ENCODE assay signal across 9 cellular contexts in the genomic region with DNA sequence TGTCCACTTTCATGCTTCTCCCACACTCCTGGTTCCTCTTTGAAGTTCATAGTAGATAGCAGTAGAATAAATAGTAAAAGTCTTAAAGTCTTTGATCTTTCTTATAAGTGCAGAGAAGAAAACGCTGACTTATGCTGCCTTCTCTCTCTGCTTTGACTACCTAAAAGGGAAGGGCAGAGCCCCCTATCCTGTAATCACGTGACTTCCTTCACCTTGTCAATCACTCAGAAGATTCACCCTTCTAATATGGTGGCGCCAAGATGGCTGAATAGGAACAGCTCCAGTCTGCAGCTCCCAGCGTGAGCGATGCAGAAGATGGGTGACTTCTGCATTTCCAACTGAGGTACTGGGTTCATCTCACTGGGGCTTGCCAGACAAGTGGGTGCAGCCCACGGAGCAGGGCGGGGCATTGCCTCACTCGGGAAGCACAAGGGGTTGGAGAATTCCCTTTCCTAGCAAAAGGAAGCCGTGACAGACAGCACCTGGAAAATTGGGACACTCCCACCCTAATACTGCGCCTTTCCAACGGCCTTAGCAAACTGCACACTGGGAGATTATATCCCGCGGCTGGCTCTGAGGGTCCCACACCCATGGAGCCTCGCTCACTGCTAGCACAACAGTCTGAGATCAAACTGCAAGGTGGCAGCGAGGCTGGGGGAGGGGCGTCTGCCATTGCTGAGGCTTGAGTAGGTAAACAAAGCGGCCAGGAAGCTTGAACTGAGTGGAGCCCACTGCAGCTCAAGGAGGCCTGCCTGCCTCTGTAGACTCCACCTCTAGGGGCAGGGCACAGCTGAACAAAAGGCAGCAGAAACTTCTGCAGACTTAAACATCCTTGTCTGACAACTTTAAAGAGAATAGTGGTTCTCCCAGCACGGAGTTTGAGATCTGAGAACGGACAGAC. TPM values are rescaled to one million over a fixed set of nuclear protein-coding genes. Genes with fewer than 3 reads are reported as not detected.
DNase-seq lines count a peak whose midpoint lies in the region; ATAC-seq and TF ChIP-seq lines count a peak whose summit lies in the region.
"Not testable (repeated sequence)": the region's sequence is repeated elsewhere in the genome, so short reads cannot be mapped to it uniquely, and the experiment has no call there.
"Had no signal": no experiment of that assay in that cellular context is flagged by ENCODE, and none has a peak within 500 bp of the region (broad histone marks: within the 10 kb centered on the region; RNA-seq: fewer than 3 reads in every experiment).

No MANE protein-coding gene starts in this region.

- not testable (repeated sequence) for H3K36me3 Mint-ChIP-seq in HFFc6 (ENCODE audit: low read depth); activated CD4-positive, alpha-beta T cell treated with anti-CD3 and anti-CD28 coated beads for 36 hours (ENCODE audit: low read depth); activated T-helper 17 cell treated with anti-CD3 and anti-CD28 coated beads, Interleukin-2, amount 50 U/mL, for 72 hours (ENCODE audit: low read depth)

- H3K9ac ChIP-seq in neuronal stem cell (ENCODE audit: low read depth, low read length, poor library complexity), result not testable (repeated sequence)

- not testable (repeated sequence) for H3K18ac ChIP-seq in neuronal stem cell (ENCODE audit: low read length)

- peaks cover 22% of the 10 kb centered on the region for H3K4me1 Mint-ChIP-seq in HFFc6 (ENCODE audit: low read depth)
- H3K4me1 Mint-ChIP-seq in activated CD4-positive, alpha-beta T cell treated with anti-CD3 and anti-CD28 coated beads for 36 hours, result peaks cover 38% of the 10 kb centered on the region
- H3K4me1 Mint-ChIP-seq in activated T-helper 17 cell treated with anti-CD3 and anti-CD28 coated beads, Interleukin-2, amount 50 U/mL, for 72 hours, result peaks cover 13% of the 10 kb centered on the region

- not testable (repeated sequence) for H2BK5ac ChIP-seq in neuronal stem cell (ENCODE audit: low read length)

- peaks cover 0 to 28% (median 2%) of the 10 kb centered on the region in 3 experiments for H3K27me3 ChIP-seq in neuronal stem cell (ENCODE audit: control insufficient read depth in 3 of 3, insufficient read depth in 3 of 3, low read depth in 1 of 3, low read length in 3 of 3)

- H3K36me3 ChIP-seq in neuronal stem cell (replicated peaks in 1 of 2; ENCODE audit: control insufficient read depth in 2 of 2, insufficient read depth in 2 of 2, low read length in 2 of 2), result not testable (repeated sequence)

- H3K4me1 ChIP-seq in neuronal stem cell (ENCODE audit: control insufficient read depth in 2 of 2, insufficient read depth in 1 of 2, low read depth in 1 of 2, low read length in 2 of 2), result not testable (repeated sequence)

- not testable (repeated sequence) for H3K4me3 ChIP-seq in neuronal stem cell (ENCODE audit: low read length in 2 of 2)

- DNase-seq in HFFc6; activated CD4-positive, alpha-beta T cell treated with anti-CD3 and anti-CD28 coated beads for 36 hours; neuronal stem cell (ENCODE audit: low spot score): not testable (repeated sequence)
- DNase-seq in caudate nucleus (lab: John Stamatoyannopoulos, UW), result peak in 40 of 61 donors; percentile 12 to 92 (median 47)

- CTCF ChIA-PET in activated CD4-positive, alpha-beta T cell treated with anti-CD3 and anti-CD28 coated beads for 36 hours (lab: Charles Lee), result interaction anchor here (0.7 kb wide), 1 partner anchor 401 kb away, joined by 4 read pairs; no protein-coding TSS in a partner anchor

- not testable (repeated sequence) for H4K8ac ChIP-seq in neuronal stem cell (ENCODE audit: low read depth, low read length)

- not testable (repeated sequence) for H2BK12ac ChIP-seq in neuronal stem cell (ENCODE audit: low read length)

- POLR2A ChIA-PET in activated CD4-positive, alpha-beta T cell treated with anti-CD3 and anti-CD28 coated beads for 36 hours (lab: Charles Lee), result not testable (repeated sequence)

- H3K27me3 Mint-ChIP-seq in HFFc6 (ENCODE audit: insufficient read depth), result peaks cover 28% of the 10 kb centered on the region
- H3K27me3 Mint-ChIP-seq in activated CD4-positive, alpha-beta T cell treated with anti-CD3 and anti-CD28 coated beads for 36 hours; activated T-helper 17 cell treated with anti-CD3 and anti-CD28 coated beads, Interleukin-2, amount 50 U/mL, for 72 hours: not testable (repeated sequence)

- H3K23ac ChIP-seq in neuronal stem cell (ENCODE audit: low read depth, low read length, poor library complexity), result not testable (repeated sequence)

- not testable (repeated sequence) for ATAC-seq in activated CD4-positive, alpha-beta T cell treated with anti-CD3 and anti-CD28 coated beads for 36 hours; activated T-helper 17 cell treated with anti-CD3 and anti-CD28 coated beads, Interleukin-2, amount 50 U/mL, for 72 hours (replicated peaks)

- WGBS in neuronal stem cell (ENCODE audit: extremely low coverage in 2 of 2, insufficient read length in 2 of 2, insufficient replicate concordance in 1 of 2), 2 donors, result no CpG with 5 or more reads among the region's 19 CpGs

- H3K4me2 ChIP-seq in neuronal stem cell (ENCODE audit: insufficient read depth, low read length, poor library complexity, severe bottlenecking), result not testable (repeated sequence)

- TF ChIP-seq CTCF in HFFc6 (IDR thresholded peaks at IDR 0.05), result peak; percentile 21; the same call in 1 of the 2 replicates

- H2AFZ ChIP-seq in neuronal stem cell (ENCODE audit: low read length), result peak overlapping the region; percentile 45

- H3K4ac ChIP-seq in neuronal stem cell (ENCODE audit: low read length), result not testable (repeated sequence)

- H3K27ac ChIP-seq in caudate nucleus (ENCODE audit: low read depth, low read length); neuronal stem cell (replicated peaks; ENCODE audit: low read length): not testable (repeated sequence)

- not testable (repeated sequence) for H3K27ac Mint-ChIP-seq in HFFc6; activated T-helper 17 cell treated with anti-CD3 and anti-CD28 coated beads, Interleukin-2, amount 50 U/mL, for 72 hours
- peak overlapping the region; percentile 2 for H3K27ac Mint-ChIP-seq in activated CD4-positive, alpha-beta T cell treated with anti-CD3 and anti-CD28 coated beads for 36 hours

- H3K9me3 Mint-ChIP-seq in HFFc6; activated CD4-positive, alpha-beta T cell treated with anti-CD3 and anti-CD28 coated beads for 36 hours (ENCODE audit: low read depth); activated T-helper 17 cell treated with anti-CD3 and anti-CD28 coated beads, Interleukin-2, amount 50 U/mL, for 72 hours: not testable (repeated sequence)

- intact Hi-C loops in activated CD4-positive, alpha-beta T cell treated with anti-CD3 and anti-CD28 coated beads for 36 hours (cut with DNase I, micrococcal nuclease), result not testable (repeated sequence)

- H3K14ac ChIP-seq in neuronal stem cell (ENCODE audit: low read length), result not testable (repeated sequence)

- not testable (repeated sequence) for H3K4me3 Mint-ChIP-seq in HFFc6; activated CD4-positive, alpha-beta T cell treated with anti-CD3 and anti-CD28 coated beads for 36 hours
- peak overlapping the region; percentile 70 for H3K4me3 Mint-ChIP-seq in activated T-helper 17 cell treated with anti-CD3 and anti-CD28 coated beads, Interleukin-2, amount 50 U/mL, for 72 hours

- not testable (repeated sequence) for H2BK120ac ChIP-seq in neuronal stem cell (ENCODE audit: low read depth, low read length)

- not testable (repeated sequence) for H4K91ac ChIP-seq in neuronal stem cell (ENCODE audit: low read depth, low read length, poor library complexity)

- not testable (repeated sequence) for H2AK5ac ChIP-seq in neuronal stem cell (ENCODE audit: low read depth, low read length)

- not testable (repeated sequence) for H2BK15ac ChIP-seq in neuronal stem cell (ENCODE audit: low read length)

- H3K79me1 ChIP-seq in neuronal stem cell (ENCODE audit: low read depth, low read length), result not testable (repeated sequence)

- not testable (repeated sequence) for H3K9me3 ChIP-seq in neuronal stem cell (replicated peaks in 1 of 2; ENCODE audit: control insufficient read depth in 2 of 2, insufficient read depth in 1 of 2, low read depth in 1 of 2, low read length in 2 of 2)

RNA-seq across cellular contexts. Expression of a gene that starts 9.1 kb away (rescaled TPM):
- total RNA-seq in HFFc6 (2021; fragmentation: NEBNext Ultra II Directional; extraction: Animal tissue kit (Norgen Biotek cat#: 25700)), result under 1 TPM; 0.35 to 0.89 (median 0.56) TPM
- total RNA-seq in activated CD4-positive, alpha-beta T cell treated with anti-CD3 and anti-CD28 coated beads for 36 hours, result under 1 TPM in 1 of 2 experiments, not detected in 1; 0.32 TPM
- not detected for total RNA-seq in activated T-helper 17 cell treated with anti-CD3 and anti-CD28 coated beads, Interleukin-2, amount 50 U/mL, for 72 hours
- polyA plus RNA-seq in neuronal stem cell (2013, experiment 1 of 2), result 0.29 TPM
- polyA plus RNA-seq in neuronal stem cell (2013, experiment 2 of 2), result 0.15 TPM
- total RNA-seq: Caco-2, Right ventricle myocardium inferior had no signal
- polyA plus RNA-seq: CD14-positive monocyte had no signal

RNA-seq across cellular contexts. Expression of a gene that starts 13.5 kb away (rescaled TPM):
- total RNA-seq in HFFc6 (2021; fragmentation: NEBNext Ultra II Directional; extraction: Animal tissue kit (Norgen Biotek cat#: 25700)), result not detected
- total RNA-seq in activated CD4-positive, alpha-beta T cell treated with anti-CD3 and anti-CD28 coated beads for 36 hours, result not detected
- not detected for total RNA-seq in activated T-helper 17 cell treated with anti-CD3 and anti-CD28 coated beads, Interleukin-2, amount 50 U/mL, for 72 hours
- 0.24 TPM for polyA plus RNA-seq in neuronal stem cell (2013, experiment 1 of 2)
- polyA plus RNA-seq in neuronal stem cell (2013, experiment 2 of 2), result 0.10 TPM
- total RNA-seq: Caco-2, SK-MEL-5 had no signal
- polyA plus RNA-seq: CD14-positive monocyte had no signal

RNA-seq across cellular contexts. Expression of a gene that starts 32.0 kb away (rescaled TPM):
- not detected for total RNA-seq in HFFc6 (2021; fragmentation: NEBNext Ultra II Directional; extraction: Animal tissue kit (Norgen Biotek cat#: 25700))
- total RNA-seq in activated CD4-positive, alpha-beta T cell treated with anti-CD3 and anti-CD28 coated beads for 36 hours, result 1 to 10 TPM; 1.5 to 2.0 TPM
- 1 to 10 TPM in 1 of 2 donors, under 1 TPM in 1; 0.89 to 6.0 TPM for total RNA-seq in activated T-helper 17 cell treated with anti-CD3 and anti-CD28 coated beads, Interleukin-2, amount 50 U/mL, for 72 hours
- polyA plus RNA-seq in neuronal stem cell (2013, experiment 1 of 2), result 4.8 TPM
- polyA plus RNA-seq in neuronal stem cell (2013, experiment 2 of 2), result 3.8 TPM
- polyA plus RNA-seq: CD14-positive monocyte had no signal

RNA-seq across cellular contexts. Expression of a gene that starts 49.3 kb away (rescaled TPM):
- 10 to 100 TPM; 12.0 to 15.3 (median 13.3) TPM for total RNA-seq in HFFc6 (2021; fragmentation: NEBNext Ultra II Directional; extraction: Animal tissue kit (Norgen Biotek cat#: 25700))
- total RNA-seq in activated CD4-positive, alpha-beta T cell treated with anti-CD3 and anti-CD28 coated beads for 36 hours, result 1 to 10 TPM; 2.5 to 2.9 TPM
- 1 to 10 TPM in 1 of 2 donors, under 1 TPM in 1; 0.90 to 1.7 TPM for total RNA-seq in activated T-helper 17 cell treated with anti-CD3 and anti-CD28 coated beads, Interleukin-2, amount 50 U/mL, for 72 hours
- 1.1 TPM for polyA plus RNA-seq in neuronal stem cell (2013, experiment 1 of 2)
- polyA plus RNA-seq in neuronal stem cell (2013, experiment 2 of 2), result 1.1 TPM
